In genomic region chr15:74798388-74799254, GRCh38 we compare ENCODE assay signal across 11 cellular contexts. TPM values are rescaled to one million over a fixed set of nuclear protein-coding genes. Genes with fewer than 3 reads are reported as not detected.
A peak's percentile ranks its signal among the peaks of the same experiment; 100 is the strongest.
DNase-seq lines count a peak whose midpoint lies in the region; ATAC-seq, FAIRE-seq and TF ChIP-seq lines count a peak whose summit lies in the region.
"Had no signal": no experiment of that assay in that cellular context is flagged by ENCODE, and none has a peak within 500 bp of the region (broad histone marks: within the 10 kb centered on the region; RNA-seq: fewer than 3 reads in every experiment).

No MANE protein-coding gene starts in this region.

- peaks cover 35% of the 10 kb centered on the region for H3K79me2 ChIP-seq in keratinocyte (ENCODE audit: control insufficient read depth, insufficient read depth, low read length)

- no peak for TF ChIP-seq POLR2A in upper lobe of left lung (IDR thresholded peaks at IDR 0.05)

- H3K27ac ChIP-seq in keratinocyte (ENCODE audit: control insufficient read depth, insufficient read depth, low read length) (peak overlapping the region; percentile 98), upper lobe of left lung (peak overlapping the region in 3 of 4 donors; percentile 53 to 80 (median 68))

- H3K9me3 ChIP-seq in keratinocyte (ENCODE audit: control insufficient read depth, low read depth, low read length) (no peaks in the 10 kb centered on the region), upper lobe of left lung (no peaks in the 10 kb centered on the region)
- H3K9me3 ChIP-seq: gastroesophageal sphincter had no signal

- peak overlapping the region; percentile 72 for H3K27ac Mint-ChIP-seq in stimulated activated naive CD8-positive, alpha-beta T cell treated with anti-CD3 and anti-CD28 coated beads, Interleukin-15, Interleukin-2, amounts not matched to agents 100 ng/mL and 50 ng/mL, for 24 hours
- peak overlapping the region; percentile 81 for H3K27ac Mint-ChIP-seq in activated CD8-positive, alpha-beta T cell treated with anti-CD3 and anti-CD28 coated beads, Interleukin-2, amount 10 ng/mL, durations not matched to agents 7 days and 5 days

- H3K4me3 Mint-ChIP-seq in stimulated activated naive CD8-positive, alpha-beta T cell treated with anti-CD3 and anti-CD28 coated beads, Interleukin-15, Interleukin-2, amounts not matched to agents 100 ng/mL and 50 ng/mL, for 24 hours: no peak overlapping the region
- H3K4me3 Mint-ChIP-seq in activated CD8-positive, alpha-beta T cell treated with anti-CD3 and anti-CD28 coated beads, Interleukin-2, amount 10 ng/mL, durations not matched to agents 7 days and 5 days: peak overlapping the region; percentile 28

- TF ChIP-seq EP300 in upper lobe of left lung (IDR thresholded peaks at IDR 0.05): no peak

- TF ChIP-seq CTCF in keratinocyte (optimal IDR thresholded peaks at IDR 0.05 in 1 of 3, IDR thresholded peaks at IDR 0.05 in 1 of 3, conservative IDR thresholded peaks at IDR 0.05 in 1 of 3; ENCODE audit: extremely low read depth in 1 of 3, insufficient read depth in 2 of 3, low read length in 3 of 3) (no peak), upper lobe of left lung (IDR thresholded peaks at IDR 0.05) (no peak)

- peaks cover 7% of the 10 kb centered on the region for H3K9me1 ChIP-seq in keratinocyte (ENCODE audit: control insufficient read depth, extremely low read depth, insufficient read depth, low read length)

- peaks cover 27 to 29% of the 10 kb centered on the region in 2 experiments for H3K36me3 ChIP-seq in keratinocyte (ENCODE audit: control insufficient read depth in 2 of 2, extremely low read depth in 1 of 2, insufficient read depth in 2 of 2, low read length in 2 of 2)
- peaks cover 11 to 58% (median 50%) of the 10 kb centered on the region in 4 donors for H3K36me3 ChIP-seq in upper lobe of left lung

- H3K36me3 Mint-ChIP-seq in stimulated activated naive CD8-positive, alpha-beta T cell treated with anti-CD3 and anti-CD28 coated beads, Interleukin-15, Interleukin-2, amounts not matched to agents 100 ng/mL and 50 ng/mL, for 24 hours (ENCODE audit: low read depth): peaks cover 51% of the 10 kb centered on the region
- H3K36me3 Mint-ChIP-seq in activated CD8-positive, alpha-beta T cell treated with anti-CD3 and anti-CD28 coated beads, Interleukin-2, amount 10 ng/mL, durations not matched to agents 7 days and 5 days (ENCODE audit: low read depth): peaks cover 72% of the 10 kb centered on the region

- peaks cover 8% of the 10 kb centered on the region for H4K20me1 ChIP-seq in keratinocyte (ENCODE audit: control insufficient read depth, extremely low read depth, insufficient read depth, low read length)

- no peak overlapping the region for H3K4me3 ChIP-seq in keratinocyte (ENCODE audit: control insufficient read depth in 2 of 3, extremely low read depth in 1 of 3, insufficient read depth in 2 of 3, low read depth in 1 of 3, low read length in 3 of 3)
- no peak overlapping the region for H3K4me3 ChIP-seq in upper lobe of left lung
- H3K4me3 ChIP-seq: gastroesophageal sphincter had no signal

- no peaks in the 10 kb centered on the region for H3K9me3 Mint-ChIP-seq in stimulated activated naive CD8-positive, alpha-beta T cell treated with anti-CD3 and anti-CD28 coated beads, Interleukin-15, Interleukin-2, amounts not matched to agents 100 ng/mL and 50 ng/mL, for 24 hours
- no peaks in the 10 kb centered on the region for H3K9me3 Mint-ChIP-seq in activated CD8-positive, alpha-beta T cell treated with anti-CD3 and anti-CD28 coated beads, Interleukin-2, amount 10 ng/mL, durations not matched to agents 7 days and 5 days (ENCODE audit: insufficient read depth)

- FAIRE-seq in keratinocyte (lab: Jason Lieb, UNC): no peak

- H3K4me1 Mint-ChIP-seq in stimulated activated naive CD8-positive, alpha-beta T cell treated with anti-CD3 and anti-CD28 coated beads, Interleukin-15, Interleukin-2, amounts not matched to agents 100 ng/mL and 50 ng/mL, for 24 hours (ENCODE audit: low read depth): peaks cover 59% of the 10 kb centered on the region
- peaks cover 63% of the 10 kb centered on the region for H3K4me1 Mint-ChIP-seq in activated CD8-positive, alpha-beta T cell treated with anti-CD3 and anti-CD28 coated beads, Interleukin-2, amount 10 ng/mL, durations not matched to agents 7 days and 5 days (ENCODE audit: low read depth)

- no peak overlapping the region for H3K9ac ChIP-seq in keratinocyte (ENCODE audit: control insufficient read depth, extremely low read depth, insufficient read depth, low read length)

- H3K27me3 ChIP-seq in keratinocyte (ENCODE audit: control insufficient read depth, extremely low read depth, insufficient read depth, low read length) (no peaks in the 10 kb centered on the region), upper lobe of left lung (no peaks in the 10 kb centered on the region)
- H3K27me3 ChIP-seq: gastroesophageal sphincter had no signal

- POLR2A ChIA-PET in activated CD8-positive, alpha-beta T cell treated with anti-CD3 and anti-CD28 coated beads, Interleukin-2, amount 10 ng/mL, durations not matched to agents 7 days and 5 days (lab: Charles Lee): interaction anchor here (0.6 to 20.1 kb wide), 2 partner anchors 20 to 182 kb away, joined by 4 to 670 read pairs; partner anchors contain the start of gene CSK

- H2AFZ ChIP-seq in keratinocyte (ENCODE audit: control insufficient read depth, low read length): no peak overlapping the region

- no peak overlapping the region for H3K4me2 ChIP-seq in keratinocyte (ENCODE audit: control insufficient read depth, extremely low read depth, insufficient read depth, low read depth, low read length)

- no peak for ATAC-seq in stimulated activated naive CD8-positive, alpha-beta T cell treated with anti-CD3 and anti-CD28 coated beads, Interleukin-15, Interleukin-2, amounts not matched to agents 100 U/mL and 50 U/mL, for 24 hours
- no peak for ATAC-seq in activated CD8-positive, alpha-beta T cell treated with anti-CD3 and anti-CD28 coated beads, Interleukin-2, amount 10 ng/mL, durations not matched to agents 7 days and 5 days
- ATAC-seq in upper lobe of left lung (ENCODE audit: low FRiP score in 2 of 2): no peak
- ATAC-seq: gastroesophageal sphincter had no signal

- DNase-seq in stimulated activated naive CD8-positive, alpha-beta T cell treated with anti-CD3 and anti-CD28 coated beads, Interleukin-15, Interleukin-2, amounts not matched to agents 100 U/mL and 50 U/mL, for 24 hours: no peak
- no peak for DNase-seq in activated CD8-positive, alpha-beta T cell treated with anti-CD3 and anti-CD28 coated beads, Interleukin-2, amount 10 ng/mL, durations not matched to agents 7 days and 5 days
- DNase-seq in keratinocyte (ENCODE audit: low read depth, low spot score) (no peak), upper lobe of left lung (peak in 1 of 2 donors; percentile 81), GOT3 (lab: John Stamatoyannopoulos, UW) (no peak), mucosa of gallbladder (ENCODE audit: low spot score) (no peak)
- no peak for DNase-seq in stimulated activated CD4-positive, alpha-beta T cell treated with anti-CD3 and anti-CD28 coated beads, Interleukin-4, amount 100 ng/mL, for 4 hours
- DNase-seq: NCI-H524 had no signal

- H3K27me3 Mint-ChIP-seq in stimulated activated naive CD8-positive, alpha-beta T cell treated with anti-CD3 and anti-CD28 coated beads, Interleukin-15, Interleukin-2, amounts not matched to agents 100 ng/mL and 50 ng/mL, for 24 hours: no peaks in the 10 kb centered on the region
- no peaks in the 10 kb centered on the region for H3K27me3 Mint-ChIP-seq in activated CD8-positive, alpha-beta T cell treated with anti-CD3 and anti-CD28 coated beads, Interleukin-2, amount 10 ng/mL, durations not matched to agents 7 days and 5 days (ENCODE audit: low read depth)

- 86% methylated on average over 21 to 23 of the region's 25 CpGs for WGBS in upper lobe of left lung, 2 donors

- dilution Hi-C loops in keratinocyte (cut with MboI; ENCODE audit: extremely low pct_ligation_motif_present, low sequenced_read_pairs): no loop called here

- H3K4me1 ChIP-seq in keratinocyte (ENCODE audit: control insufficient read depth, extremely low read depth, insufficient read depth, low read length) (peaks cover 34% of the 10 kb centered on the region), upper lobe of left lung (peaks cover 8 to 40% (median 16%) of the 10 kb centered on the region in 4 donors)

- CTCF ChIA-PET in activated CD8-positive, alpha-beta T cell treated with anti-CD3 and anti-CD28 coated beads, Interleukin-2, amount 10 ng/mL, durations not matched to agents 7 days and 5 days (lab: Charles Lee): interaction anchor here (0.5 to 25.5 kb wide), 9 partner anchors 12 to 166 kb away, joined by 3 to 1683 read pairs (median 4); partner anchors contain the start of gene CSK

RNA-seq across cellular contexts. Expression of gene LMAN1L, which starts 14.0 kb away (rescaled TPM):
- 1 to 10 TPM in 1 of 2 experiments, under 1 TPM in 1; 0.47 to 1.0 TPM for total RNA-seq in activated CD8-positive, alpha-beta T cell treated with anti-CD3 and anti-CD28 coated beads, Interleukin-2, amount 10 ng/mL, durations not matched to agents 7 days and 5 days
- polyA plus RNA-seq in keratinocyte: not detected in 3 replicates
- not detected for polyA plus RNA-seq in keratinocyte (2011; ENCODE audit: low read depth)
- polyA plus RNA-seq in keratinocyte (2011; cell fraction: cytosol; rRNA removed): not detected in 2 replicates
- polyA plus RNA-seq in keratinocyte (2011; cell fraction: nucleus; rRNA removed): 0.05 and 0.22 TPM in 2 replicates
- not detected in 2 replicates for polyA plus RNA-seq in keratinocyte (2012; ENCODE audit: low replicate concordance)
- 0.36 to 0.38 TPM in 2 of 3 replicates, not detected in the other for polyA minus RNA-seq in keratinocyte
- not detected for polyA minus RNA-seq in keratinocyte (2011; cell fraction: cytosol; rRNA and poly(A)+ RNA removed)
- polyA minus RNA-seq in keratinocyte (2011; cell fraction: nucleus; rRNA and poly(A)+ RNA removed): 0.21 and 0.31 TPM in 2 replicates
- 1 to 10 TPM in 1 of 6 donors, not detected in 5; 1.0 TPM for total RNA-seq in upper lobe of left lung
- total RNA-seq in mucosa of gallbladder: not detected
- polyA plus RNA-seq: neural cell had no signal

RNA-seq across cellular contexts. Expression of gene CSK, which starts 16.7 kb away (rescaled TPM):
- 100 to 1,000 TPM; 314 to 330 TPM for total RNA-seq in activated CD8-positive, alpha-beta T cell treated with anti-CD3 and anti-CD28 coated beads, Interleukin-2, amount 10 ng/mL, durations not matched to agents 7 days and 5 days
- polyA plus RNA-seq in keratinocyte: 14.9 to 41.5 TPM (median 17.2 TPM) in 3 replicates
- polyA plus RNA-seq in keratinocyte (2011; ENCODE audit: low read depth): 16.8 TPM
- 19.4 and 37.7 TPM in 2 replicates for polyA plus RNA-seq in keratinocyte (2011; cell fraction: cytosol; rRNA removed)
- 40.0 and 50.1 TPM in 2 replicates for polyA plus RNA-seq in keratinocyte (2011; cell fraction: nucleus; rRNA removed)
- 38.6 and 52.8 TPM in 2 replicates for polyA plus RNA-seq in keratinocyte (2012; ENCODE audit: low replicate concordance)
- polyA minus RNA-seq in keratinocyte: 22.1 to 111 TPM (median 39.2 TPM) in 3 replicates
- polyA minus RNA-seq in keratinocyte (2011; cell fraction: cytosol; rRNA and poly(A)+ RNA removed): 47.0 TPM
- polyA minus RNA-seq in keratinocyte (2011; cell fraction: nucleus; rRNA and poly(A)+ RNA removed): 26.1 and 28.3 TPM in 2 replicates
- total RNA-seq in upper lobe of left lung: 100 to 1,000 TPM in 1 of 6 donors, 10 to 100 TPM in 5; 32.7 to 104 (median 64.8) TPM
- total RNA-seq in mucosa of gallbladder: 74.2 TPM

RNA-seq across cellular contexts. Expression of gene CPLX3, which starts 27.8 kb away (rescaled TPM):
- total RNA-seq in activated CD8-positive, alpha-beta T cell treated with anti-CD3 and anti-CD28 coated beads, Interleukin-2, amount 10 ng/mL, durations not matched to agents 7 days and 5 days: not detected
- 0.03 TPM in 1 of 3 replicates, not detected in the others for polyA plus RNA-seq in keratinocyte
- not detected for polyA plus RNA-seq in keratinocyte (2011; ENCODE audit: low read depth)
- not detected in 2 replicates for polyA plus RNA-seq in keratinocyte (2011; cell fraction: cytosol; rRNA removed)
- polyA plus RNA-seq in keratinocyte (2011; cell fraction: nucleus; rRNA removed): 0.13 and 0.27 TPM in 2 replicates
- polyA plus RNA-seq in keratinocyte (2012; ENCODE audit: low replicate concordance): 0.18 TPM in 1 of 2 replicates, not detected in the other
- not detected in 3 replicates for polyA minus RNA-seq in keratinocyte
- polyA minus RNA-seq in keratinocyte (2011; cell fraction: cytosol; rRNA and poly(A)+ RNA removed): not detected
- not detected in 2 replicates for polyA minus RNA-seq in keratinocyte (2011; cell fraction: nucleus; rRNA and poly(A)+ RNA removed)
- total RNA-seq in upper lobe of left lung (not detected), mucosa of gallbladder (not detected)
- total RNA-seq: gastroesophageal sphincter had no signal

RNA-seq across cellular contexts. Expression of gene ULK3, which starts 44.3 kb away (rescaled TPM):
- total RNA-seq in activated CD8-positive, alpha-beta T cell treated with anti-CD3 and anti-CD28 coated beads, Interleukin-2, amount 10 ng/mL, durations not matched to agents 7 days and 5 days: 10 to 100 TPM; 56.9 to 58.0 TPM
- polyA plus RNA-seq in keratinocyte: 12.0 to 26.4 TPM (median 16.5 TPM) in 3 replicates
- polyA plus RNA-seq in keratinocyte (2011; ENCODE audit: low read depth): 30.4 TPM
- polyA plus RNA-seq in keratinocyte (2011; cell fraction: cytosol; rRNA removed): 12.2 and 14.8 TPM in 2 replicates
- 84.1 and 86.4 TPM in 2 replicates for polyA plus RNA-seq in keratinocyte (2011; cell fraction: nucleus; rRNA removed)
- polyA plus RNA-seq in keratinocyte (2012; ENCODE audit: low replicate concordance): 17.7 and 48.6 TPM in 2 replicates
- polyA minus RNA-seq in keratinocyte: 8.8 to 21.0 TPM (median 19.1 TPM) in 3 replicates
- 10.6 TPM for polyA minus RNA-seq in keratinocyte (2011; cell fraction: cytosol; rRNA and poly(A)+ RNA removed)
- polyA minus RNA-seq in keratinocyte (2011; cell fraction: nucleus; rRNA and poly(A)+ RNA removed): 10.8 and 11.5 TPM in 2 replicates
- total RNA-seq in upper lobe of left lung: 100 to 1,000 TPM in 1 of 6 donors, 10 to 100 TPM in 5; 40.6 to 158 (median 65.0) TPM
- total RNA-seq in mucosa of gallbladder: 42.1 TPM

RNA-seq across cellular contexts. Expression of gene CYP1A2, which starts 50.0 kb away (rescaled TPM):
- not detected for total RNA-seq in activated CD8-positive, alpha-beta T cell treated with anti-CD3 and anti-CD28 coated beads, Interleukin-2, amount 10 ng/mL, durations not matched to agents 7 days and 5 days
- 0.04 to 0.09 TPM in 2 of 3 replicates, not detected in the other for polyA plus RNA-seq in keratinocyte
- not detected for polyA plus RNA-seq in keratinocyte (2011; ENCODE audit: low read depth)
- 0.06 TPM in 1 of 2 replicates, not detected in the other for polyA plus RNA-seq in keratinocyte (2011; cell fraction: cytosol; rRNA removed)
- polyA plus RNA-seq in keratinocyte (2011; cell fraction: nucleus; rRNA removed): 0.04 and 0.09 TPM in 2 replicates
- not detected in 2 replicates for polyA plus RNA-seq in keratinocyte (2012; ENCODE audit: low replicate concordance)
- polyA minus RNA-seq in keratinocyte: not detected in 3 replicates
- polyA minus RNA-seq in keratinocyte (2011; cell fraction: cytosol; rRNA and poly(A)+ RNA removed): not detected
- polyA minus RNA-seq in keratinocyte (2011; cell fraction: nucleus; rRNA and poly(A)+ RNA removed): not detected in 2 replicates
- under 1 TPM in 2 of 6 donors, not detected in 4; 0.15 to 0.80 TPM for total RNA-seq in upper lobe of left lung
- total RNA-seq in mucosa of gallbladder: 0.14 TPM
- total RNA-seq: gastroesophageal sphincter had no signal
- polyA plus RNA-seq: neural cell had no signal
